ENCODE assay signal across 21 cellular contexts in the genomic region with DNA sequence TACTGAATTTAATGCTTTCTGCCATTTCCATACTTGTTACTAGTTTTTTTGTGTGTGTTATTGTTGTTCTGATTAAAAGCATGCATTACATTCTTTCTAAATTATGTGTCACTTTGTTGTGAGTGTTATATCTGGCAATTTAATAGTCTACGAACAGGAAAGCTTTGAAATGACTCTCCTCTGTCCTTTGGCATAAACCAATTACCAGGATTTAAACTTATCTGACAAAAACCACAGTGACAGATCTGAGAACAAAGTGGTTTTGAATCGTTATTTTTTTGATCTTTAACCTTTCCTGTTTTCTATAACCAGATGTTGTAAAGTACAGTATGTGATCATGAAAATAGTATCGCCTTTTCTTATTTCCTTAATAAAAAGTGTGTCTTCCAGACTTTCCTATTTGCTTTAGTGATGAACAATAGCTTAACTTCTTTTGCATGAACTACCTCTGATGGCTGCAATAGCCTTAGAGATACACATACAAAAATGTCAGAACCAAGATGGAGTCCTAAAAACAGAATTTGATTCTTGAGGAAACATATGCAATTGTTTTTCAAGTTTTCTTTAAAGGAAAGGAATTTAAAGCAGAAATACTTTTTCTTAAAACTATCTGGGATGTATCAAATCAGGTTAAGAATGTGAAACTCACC.
DNase-seq lines count a peak whose midpoint lies in the region; ATAC-seq and TF ChIP-seq lines count a peak whose summit lies in the region.
"Had no signal": no experiment of that assay in that cellular context is flagged by ENCODE, and none has a peak within 500 bp of the region (broad histone marks: within the 10 kb centered on the region; RNA-seq: fewer than 3 reads in every experiment).

No MANE protein-coding gene starts in this region.

- peaks cover 16 to 40% (median 19%) of the 10 kb centered on the region in 3 donors for H3K4me1 Mint-ChIP-seq in CD8-positive, alpha-beta memory T cell
- peaks cover 7% of the 10 kb centered on the region for H3K4me1 Mint-ChIP-seq in activated CD8-positive, alpha-beta T cell treated with anti-CD3 and anti-CD28 coated beads for 36 hours (ENCODE audit: low read depth)
- peaks cover 41 to 42% of the 10 kb centered on the region in 2 donors for H3K4me1 Mint-ChIP-seq in natural killer cell

- peaks cover 3 to 17% (median 11%) of the 10 kb centered on the region in 10 experiments; a peak in 17 of 20 replicates for H3K4me1 ChIP-seq in BLaER1 treated with 17β-estradiol and CSF1 and Interleukin-3, amounts not matched to agents 10 nM and 100 nM
- peaks cover 8% of the 10 kb centered on the region for H3K4me1 ChIP-seq in CD8-positive, alpha-beta memory T cell (ENCODE audit: insufficient read depth, low read length)
- H3K4me1 ChIP-seq: BE2C, gastroesophageal sphincter had no signal

- peaks cover 0 to 21% (median 9%) of the 10 kb centered on the region in 11 experiments; a peak in 12 of 22 replicates for H3K9me3 ChIP-seq in BLaER1 treated with 17β-estradiol and CSF1 and Interleukin-3, amounts not matched to agents 10 nM and 100 nM (replicated peaks in 1 of 11)
- no peaks in the 10 kb centered on the region for H3K9me3 ChIP-seq in CD8-positive, alpha-beta memory T cell (ENCODE audit: low read length)
- H3K9me3 ChIP-seq: BE2C, gastroesophageal sphincter had no signal

- H3K27me3 ChIP-seq in BLaER1 treated with 17β-estradiol and CSF1 and Interleukin-3, amounts not matched to agents 10 nM and 100 nM, result no peaks in the 10 kb centered on the region
- no peaks in the 10 kb centered on the region for H3K27me3 ChIP-seq in CD8-positive, alpha-beta memory T cell (ENCODE audit: insufficient read depth, low read length, poor library complexity, severe bottlenecking)
- H3K27me3 ChIP-seq: BE2C, gastroesophageal sphincter had no signal

- ATAC-seq in activated CD8-positive, alpha-beta T cell treated with anti-CD3 and anti-CD28 coated beads for 36 hours, result peak; percentile 34
- peak; percentile 10 to 63 (median 63) for ATAC-seq in natural killer cell
- no peak for ATAC-seq in HG03457 (IDR thresholded peaks at IDR 0.05; ENCODE audit: unreplicated experiment)
- ATAC-seq: gastroesophageal sphincter, left cardiac atrium had no signal

- no peaks in the 10 kb centered on the region for H3K36me3 ChIP-seq in BLaER1 treated with 17β-estradiol and CSF1 and Interleukin-3, amounts not matched to agents 10 nM and 100 nM
- no peaks in the 10 kb centered on the region for H3K36me3 ChIP-seq in CD8-positive, alpha-beta memory T cell (ENCODE audit: insufficient read depth, low read length)
- H3K36me3 ChIP-seq: BE2C, cardiac muscle cell, gastroesophageal sphincter had no signal

- H3K27ac ChIP-seq in BLaER1 treated with 17β-estradiol and CSF1 and Interleukin-3, amounts not matched to agents 10 nM and 100 nM, result no peak overlapping the region
- no peak overlapping the region for H3K27ac ChIP-seq in CD8-positive, alpha-beta memory T cell (ENCODE audit: low read depth, low read length)
- H3K27ac ChIP-seq: cardiac muscle cell, dorsolateral prefrontal cortex, gastroesophageal sphincter had no signal

- H3K4me3 ChIP-seq in BLaER1 treated with 17β-estradiol and CSF1 and Interleukin-3, amounts not matched to agents 10 nM and 100 nM, result no peak overlapping the region
- H3K4me3 ChIP-seq in CD8-positive, alpha-beta memory T cell (ENCODE audit: low read length), result no peak overlapping the region
- H3K4me3 ChIP-seq: cardiac muscle cell, dorsolateral prefrontal cortex, gastroesophageal sphincter, skin epidermis had no signal

- H3K27ac Mint-ChIP-seq in CD8-positive, alpha-beta memory T cell, result peak overlapping the region in 6 of 8 donors; percentile 17 to 73 (median 40)
- no peak overlapping the region for H3K27ac Mint-ChIP-seq in activated CD8-positive, alpha-beta T cell treated with anti-CD3 and anti-CD28 coated beads for 36 hours
- H3K27ac Mint-ChIP-seq in natural killer cell, result peak overlapping the region; percentile 62 to 78

- peak in 1 of 5 donors; percentile 2 for DNase-seq in CD8-positive, alpha-beta memory T cell
- no peak for DNase-seq in activated CD8-positive, alpha-beta T cell treated with anti-CD3 and anti-CD28 coated beads for 36 hours
- no peak for DNase-seq in natural killer cell
- no peak for DNase-seq in GOT3 (lab: John Stamatoyannopoulos, UW)
- no peak for DNase-seq in nucleus accumbens (lab: John Stamatoyannopoulos, UW)
- DNase-seq: activated CD4-positive, CD25-positive, alpha-beta regulatory T cell; BE2C; DMS153; dorsolateral prefrontal cortex; erythroblast; left cardiac atrium; NCI-H1048; NCI-H2081 treated with DMSO at 0.1 percent for 48 hours; NCI-H524; Right ventricle myocardium superior; stimulated activated CD4-positive, alpha-beta T cell treated with anti-CD3 and anti-CD28 coated beads, Interleukin-4, amount 100 ng/mL, for 4 hours had no signal

- intact Hi-C loops in activated CD8-positive, alpha-beta T cell treated with anti-CD3 and anti-CD28 coated beads for 36 hours (cut with micrococcal nuclease), result no loop called here
- intact Hi-C loops in natural killer cell (cut with micrococcal nuclease), result no loop called here

- POLR2A ChIA-PET in CD8-positive, alpha-beta memory T cell (lab: Charles Lee), result no interaction called here
- POLR2A ChIA-PET in activated CD8-positive, alpha-beta T cell treated with anti-CD3 and anti-CD28 coated beads for 36 hours (lab: Charles Lee), result no interaction called here

- H3K4me3 Mint-ChIP-seq in CD8-positive, alpha-beta memory T cell, result peak overlapping the region in 6 of 7 donors; percentile 23 to 64 (median 36)
- no peak overlapping the region for H3K4me3 Mint-ChIP-seq in activated CD8-positive, alpha-beta T cell treated with anti-CD3 and anti-CD28 coated beads for 36 hours
- H3K4me3 Mint-ChIP-seq in natural killer cell, result peak overlapping the region; percentile 68

- H3K36me3 Mint-ChIP-seq in CD8-positive, alpha-beta memory T cell, result no peaks in the 10 kb centered on the region
- no peaks in the 10 kb centered on the region for H3K36me3 Mint-ChIP-seq in activated CD8-positive, alpha-beta T cell treated with anti-CD3 and anti-CD28 coated beads for 36 hours (ENCODE audit: low read depth)
- no peaks in the 10 kb centered on the region for H3K36me3 Mint-ChIP-seq in natural killer cell

- no peak for TF ChIP-seq CTCF in activated CD8-positive, alpha-beta T cell treated with anti-CD3 and anti-CD28 coated beads for 36 hours (IDR thresholded peaks at IDR 0.05)
- TF ChIP-seq CTCF in natural killer cell (IDR thresholded peaks at IDR 0.05), result no peak

- peaks cover 0 to 2% of the 10 kb centered on the region in 2 donors for H3K27me3 Mint-ChIP-seq in CD8-positive, alpha-beta memory T cell
- no peaks in the 10 kb centered on the region for H3K27me3 Mint-ChIP-seq in activated CD8-positive, alpha-beta T cell treated with anti-CD3 and anti-CD28 coated beads for 36 hours
- no peaks in the 10 kb centered on the region for H3K27me3 Mint-ChIP-seq in natural killer cell (ENCODE audit: low read depth in 2 of 2)

- no peaks in the 10 kb centered on the region for H3K9me3 Mint-ChIP-seq in CD8-positive, alpha-beta memory T cell
- no peaks in the 10 kb centered on the region for H3K9me3 Mint-ChIP-seq in activated CD8-positive, alpha-beta T cell treated with anti-CD3 and anti-CD28 coated beads for 36 hours
- H3K9me3 Mint-ChIP-seq in natural killer cell, result no peaks in the 10 kb centered on the region

- CTCF ChIA-PET in CD8-positive, alpha-beta memory T cell (lab: Charles Lee), result no interaction called here
- CTCF ChIA-PET in activated CD8-positive, alpha-beta T cell treated with anti-CD3 and anti-CD28 coated beads for 36 hours (lab: Charles Lee), result no interaction called here

- H4K20me1 ChIP-seq in BLaER1 treated with 17β-estradiol and CSF1 and Interleukin-3, amounts not matched to agents 10 nM and 100 nM, result no peaks in the 10 kb centered on the region

- peak overlapping the region in 8 of 11 experiments; percentile 2 to 46 (median 25); a peak in 11 of 22 replicates for H3K4me2 ChIP-seq in BLaER1 treated with 17β-estradiol and CSF1 and Interleukin-3, amounts not matched to agents 10 nM and 100 nM

- H3K9ac ChIP-seq in BLaER1 treated with 17β-estradiol and CSF1 and Interleukin-3, amounts not matched to agents 10 nM and 100 nM, result no peak overlapping the region
